1 cellular context compared by ENCODE assay signal in genomic region chr1:62621907-62622306, GRCh38.
A peak's percentile ranks its signal among the peaks of the same experiment; 100 is the strongest.
TF ChIP-seq lines count a peak whose summit lies in the region.

No MANE protein-coding gene starts in this region.

TF ChIP-seq in HepG2, 621 proteins besides CTCF, POLR2A, EP300 and RAD21 (continued from another document and continues in another):
- TF ChIP-seq, protein P1, sequence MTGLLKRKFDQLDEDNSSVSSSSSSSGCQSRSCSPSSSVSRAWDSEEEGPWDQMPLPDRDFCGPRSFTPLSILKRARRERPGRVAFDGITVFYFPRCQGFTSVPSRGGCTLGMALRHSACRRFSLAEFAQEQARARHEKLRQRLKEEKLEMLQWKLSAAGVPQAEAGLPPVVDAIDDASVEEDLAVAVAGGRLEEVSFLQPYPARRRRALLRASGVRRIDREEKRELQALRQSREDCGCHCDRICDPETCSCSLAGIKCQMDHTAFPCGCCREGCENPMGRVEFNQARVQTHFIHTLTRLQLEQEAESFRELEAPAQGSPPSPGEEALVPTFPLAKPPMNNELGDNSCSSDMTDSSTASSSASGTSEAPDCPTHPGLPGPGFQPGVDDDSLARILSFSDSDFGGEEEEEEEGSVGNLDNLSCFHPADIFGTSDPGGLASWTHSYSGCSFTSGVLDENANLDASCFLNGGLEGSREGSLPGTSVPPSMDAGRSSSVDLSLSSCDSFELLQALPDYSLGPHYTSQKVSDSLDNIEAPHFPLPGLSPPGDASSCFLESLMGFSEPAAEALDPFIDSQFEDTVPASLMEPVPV (CRISPR knock-in tag; IDR thresholded peaks at IDR 0.05) = peak; percentile 77; the same call in 1 of the 2 replicates
- TF ChIP-seq PRDM4 (CRISPR knock-in tag; IDR thresholded peaks at IDR 0.05; ENCODE audit: borderline replicate concordance) (no peak), ZNF142 (CRISPR knock-in tag; IDR thresholded peaks at IDR 0.05) (no peak), ZNF275 (CRISPR knock-in tag; IDR thresholded peaks at IDR 0.05; ENCODE audit: borderline replicate concordance) (no peak; the same call in 1 of the 2 replicates), PREB (CRISPR knock-in tag; IDR thresholded peaks at IDR 0.05) (no peak), ZFP36L2 (CRISPR knock-in tag; IDR thresholded peaks at IDR 0.05) (no peak), RBM22 (optimal IDR thresholded peaks at IDR 0.05; ENCODE audit: low read length) (peak; percentile 51), ZNF768 (CRISPR knock-in tag; IDR thresholded peaks at IDR 0.05) (no peak), SAFB2 (CRISPR knock-in tag; IDR thresholded peaks at IDR 0.05; ENCODE audit: borderline replicate concordance, low read depth) (no peak), FOXJ3 (CRISPR knock-in tag; IDR thresholded peaks at IDR 0.05; ENCODE audit: borderline replicate concordance) (peak; percentile 85; the same call in 1 of the 2 replicates), ZNF510 (CRISPR knock-in tag; IDR thresholded peaks at IDR 0.05; ENCODE audit: low read depth) (no peak), ZNF17 (CRISPR knock-in tag; IDR thresholded peaks at IDR 0.05) (no peak), SOX5 (CRISPR knock-in tag; IDR thresholded peaks at IDR 0.05; ENCODE audit: borderline replicate concordance) (peak; percentile 96), ZNF704 (CRISPR knock-in tag; IDR thresholded peaks at IDR 0.05; ENCODE audit: borderline replicate concordance) (no peak), FOXC1 (CRISPR knock-in tag; IDR thresholded peaks at IDR 0.05; ENCODE audit: borderline replicate concordance) (no peak), IRF9 (CRISPR knock-in tag; IDR thresholded peaks at IDR 0.05; ENCODE audit: borderline replicate concordance) (no peak), ATF7-NPFF (CRISPR knock-in tag; IDR thresholded peaks at IDR 0.05; ENCODE audit: low read depth) (peak; percentile 33; the same call in 1 of the 2 replicates), THAP9 (CRISPR knock-in tag; IDR thresholded peaks at IDR 0.05; ENCODE audit: borderline replicate concordance) (no peak), ZNF879 (CRISPR knock-in tag; IDR thresholded peaks at IDR 0.05) (peak; percentile 48; the same call in 1 of the 2 replicates), GTF3A (CRISPR knock-in tag; conservative IDR thresholded peaks at IDR 0.05) (no peak), HNRNPK (IDR thresholded peaks at IDR 0.05; ENCODE audit: low read depth, low read length, poor library complexity, severe bottlenecking) (no peak), ZNF674 (CRISPR knock-in tag; IDR thresholded peaks at IDR 0.05; ENCODE audit: low read depth) (no peak), SNAPC2 (CRISPR knock-in tag; IDR thresholded peaks at IDR 0.05) (peak; percentile 89), TMF1 (CRISPR knock-in tag; IDR thresholded peaks at IDR 0.05; ENCODE audit: low read depth) (peak; percentile 61; the same call in 1 of the 2 replicates)
- TF ChIP-seq, protein P2, sequence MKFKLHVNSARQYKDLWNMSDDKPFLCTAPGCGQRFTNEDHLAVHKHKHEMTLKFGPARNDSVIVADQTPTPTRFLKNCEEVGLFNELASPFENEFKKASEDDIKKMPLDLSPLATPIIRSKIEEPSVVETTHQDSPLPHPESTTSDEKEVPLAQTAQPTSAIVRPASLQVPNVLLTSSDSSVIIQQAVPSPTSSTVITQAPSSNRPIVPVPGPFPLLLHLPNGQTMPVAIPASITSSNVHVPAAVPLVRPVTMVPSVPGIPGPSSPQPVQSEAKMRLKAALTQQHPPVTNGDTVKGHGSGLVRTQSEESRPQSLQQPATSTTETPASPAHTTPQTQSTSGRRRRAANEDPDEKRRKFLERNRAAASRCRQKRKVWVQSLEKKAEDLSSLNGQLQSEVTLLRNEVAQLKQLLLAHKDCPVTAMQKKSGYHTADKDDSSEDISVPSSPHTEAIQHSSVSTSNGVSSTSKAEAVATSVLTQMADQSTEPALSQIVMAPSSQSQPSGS (CRISPR knock-in tag; IDR thresholded peaks at IDR 0.05) = peak; percentile 95
- TF ChIP-seq, protein P3, sequence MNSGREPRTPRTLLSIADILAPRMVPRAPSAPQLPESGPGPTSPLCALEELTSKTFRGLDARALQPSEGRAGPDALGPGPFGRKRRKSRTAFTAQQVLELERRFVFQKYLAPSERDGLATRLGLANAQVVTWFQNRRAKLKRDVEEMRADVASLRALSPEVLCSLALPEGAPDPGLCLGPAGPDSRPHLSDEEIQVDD (CRISPR knock-in tag; IDR thresholded peaks at IDR 0.05; ENCODE audit: borderline replicate concordance) = no peak
- TF ChIP-seq, protein P4, sequence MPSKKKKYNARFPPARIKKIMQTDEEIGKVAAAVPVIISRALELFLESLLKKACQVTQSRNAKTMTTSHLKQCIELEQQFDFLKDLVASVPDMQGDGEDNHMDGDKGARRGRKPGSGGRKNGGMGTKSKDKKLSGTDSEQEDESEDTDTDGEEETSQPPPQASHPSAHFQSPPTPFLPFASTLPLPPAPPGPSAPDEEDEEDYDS (CRISPR knock-in tag; IDR thresholded peaks at IDR 0.05) = peak; percentile 73
